In the genomic region with DNA sequence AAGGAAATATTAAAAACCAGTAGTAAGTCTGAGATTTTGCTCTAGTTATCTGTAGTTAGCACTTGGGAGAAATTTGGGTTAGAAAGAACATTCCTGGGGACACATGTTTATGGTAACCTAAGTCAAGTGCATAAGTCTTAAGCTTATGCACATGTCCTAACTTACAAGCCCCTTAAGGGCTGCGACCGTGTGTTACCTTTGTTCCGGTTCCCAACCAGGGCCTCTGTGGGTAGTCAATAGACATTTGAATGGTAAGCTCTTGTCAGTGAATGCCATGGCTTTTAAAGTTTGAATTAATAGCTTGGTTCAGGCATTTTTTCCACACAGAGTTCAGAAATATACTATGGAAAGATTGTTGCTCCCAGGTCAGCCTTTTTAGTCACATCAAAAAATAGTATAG, we compare ENCODE assay signal across 26 cellular contexts.
"Had no signal": no experiment of that assay in that cellular context is flagged by ENCODE, and none has a peak within 500 bp of the region (broad histone marks: within the 10 kb centered on the region; RNA-seq: fewer than 3 reads in every experiment).

No MANE protein-coding gene starts in this region.

- H3K27me3 ChIP-seq: esophagus muscularis mucosa, gastroesophageal sphincter, heart left ventricle, hepatocyte, right lobe of liver, suprapubic skin, transverse colon, upper lobe of right lung, uterus had no signal

- H3K9me3 ChIP-seq: right lobe of liver, suprapubic skin, transverse colon, upper lobe of right lung, uterus had no signal

- DNase-seq: dermis blood vessel endothelial cell; effector memory CD4-positive, alpha-beta T cell; foreskin keratinocyte; heart left ventricle; left ventricle myocardium superior; natural killer cell; right lobe of liver; small intestine; stimulated activated CD4-positive, alpha-beta T cell treated with anti-CD3 and anti-CD28 coated beads, Interleukin-15, amount 100 ng/mL, for 24 hours; stimulated activated CD4-positive, alpha-beta T cell treated with anti-CD3 and anti-CD28 coated beads, Interleukin-2, amount 100 ng/mL, for 48 hours; stimulated activated naive B cell treated with anti-CD40 and anti-IgM and Interleukin-4, amounts not matched to agents 10 μg/mL and 1 μg/mL and 100 μg/mL, for 72 hours; transverse colon; upper lobe of right lung; uterus had no signal

- FAIRE-seq: endothelial cell of umbilical vein, keratinocyte, small intestine had no signal

- H3K4me3 Mint-ChIP-seq: memory B cell; natural killer cell; stimulated activated naive B cell treated with anti-CD40 and anti-IgM and Interleukin-4, amounts not matched to agents 10 μg/mL and 1 μg/mL and 100 μg/mL, for 72 hours; stimulated activated naive CD8-positive, alpha-beta T cell treated with anti-CD3 and anti-CD28 coated beads, Interleukin-15, Interleukin-2, amounts not matched to agents 100 ng/mL and 50 ng/mL, for 24 hours had no signal

- H3K4me3 ChIP-seq: coronary artery, esophagus muscularis mucosa, gastroesophageal sphincter, heart left ventricle, hepatocyte, lung, right lobe of liver, suprapubic skin, transverse colon, upper lobe of right lung, uterus had no signal

- H3K79me2 ChIP-seq: hepatocyte, parathyroid adenoma had no signal

- H3K4me2 ChIP-seq: hepatocyte had no signal

- H3K36me3 ChIP-seq: esophagus muscularis mucosa, gastroesophageal sphincter, heart left ventricle, right lobe of liver, suprapubic skin, transverse colon, upper lobe of right lung, uterus had no signal

- H3K27ac Mint-ChIP-seq: memory B cell; natural killer cell; progenitor cell of endocrine pancreas; stimulated activated naive B cell treated with anti-CD40 and anti-IgM and Interleukin-4, amounts not matched to agents 10 μg/mL and 1 μg/mL and 100 μg/mL, for 72 hours; stimulated activated naive CD8-positive, alpha-beta T cell treated with anti-CD3 and anti-CD28 coated beads, Interleukin-15, Interleukin-2, amounts not matched to agents 100 ng/mL and 50 ng/mL, for 24 hours had no signal

- H3K9ac ChIP-seq: parathyroid adenoma had no signal

- H3K36me3 Mint-ChIP-seq: memory B cell; natural killer cell; stimulated activated naive B cell treated with anti-CD40 and anti-IgM and Interleukin-4, amounts not matched to agents 10 μg/mL and 1 μg/mL and 100 μg/mL, for 72 hours had no signal

- H3K4me1 ChIP-seq: esophagus muscularis mucosa, foreskin keratinocyte, gastroesophageal sphincter, heart left ventricle, parathyroid adenoma, right lobe of liver, suprapubic skin, upper lobe of right lung, uterus had no signal

- H3K27ac ChIP-seq: coronary artery, esophagus muscularis mucosa, foreskin keratinocyte, gastroesophageal sphincter, heart left ventricle, hepatocyte, parathyroid adenoma, right lobe of liver, suprapubic skin, transverse colon, upper lobe of right lung, uterus had no signal

- H2AFZ ChIP-seq: hepatocyte, parathyroid adenoma had no signal

- H3K27me3 Mint-ChIP-seq: memory B cell; progenitor cell of endocrine pancreas; stimulated activated naive CD8-positive, alpha-beta T cell treated with anti-CD3 and anti-CD28 coated beads, Interleukin-15, Interleukin-2, amounts not matched to agents 100 ng/mL and 50 ng/mL, for 24 hours had no signal

- H3K4me1 Mint-ChIP-seq: memory B cell; natural killer cell; stimulated activated naive B cell treated with anti-CD40 and anti-IgM and Interleukin-4, amounts not matched to agents 10 μg/mL and 1 μg/mL and 100 μg/mL, for 72 hours had no signal
